Comparison of ENCODE assay signal across 21 cellular contexts in the genomic region with DNA sequence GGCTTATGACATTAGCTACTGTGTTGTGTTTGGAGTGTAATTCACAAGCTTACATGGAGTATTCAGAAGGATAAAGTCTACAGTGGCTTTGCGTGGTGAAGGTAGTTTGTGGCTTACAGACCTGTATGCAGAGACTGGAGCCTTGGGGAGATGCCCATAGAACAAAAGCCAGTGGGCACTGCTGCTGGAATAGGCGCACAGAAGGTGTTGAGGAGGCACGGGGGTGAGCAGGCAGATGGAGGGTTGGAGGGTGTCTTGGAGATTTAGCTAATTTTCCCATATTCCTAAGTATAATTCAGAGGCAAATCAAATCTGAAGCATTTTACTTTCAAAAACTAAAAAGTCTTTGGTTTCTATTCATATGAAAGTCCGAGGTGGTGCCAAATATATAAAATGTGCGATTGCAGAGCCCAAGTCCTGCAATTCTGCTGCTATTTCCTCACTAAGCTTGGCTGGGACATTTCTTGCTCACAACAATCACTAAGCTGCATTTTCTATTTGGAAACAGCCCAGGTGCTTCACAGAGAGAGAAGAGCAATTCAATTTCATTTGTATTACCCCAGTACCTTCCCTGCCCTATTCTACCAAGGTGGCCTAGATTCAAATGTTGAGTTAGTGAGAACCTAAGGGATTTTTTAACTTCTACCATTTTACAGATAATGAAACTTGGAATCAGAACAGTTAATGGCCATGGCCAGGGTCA. TPM values are rescaled to one million over a fixed set of nuclear protein-coding genes. Genes with fewer than 3 reads are reported as not detected.
DNase-seq lines count a peak whose midpoint lies in the region; ATAC-seq and TF ChIP-seq lines count a peak whose summit lies in the region.
"Had no signal": no experiment of that assay in that cellular context is flagged by ENCODE, and none has a peak within 500 bp of the region (broad histone marks: within the 10 kb centered on the region; RNA-seq: fewer than 3 reads in every experiment).

No MANE protein-coding gene starts in this region.

- ATAC-seq in GM19324 (IDR thresholded peaks at IDR 0.05; ENCODE audit: low FRiP score, unreplicated experiment) (no peak), psoas muscle (no peak)
- no peak for ATAC-seq in activated T-cell treated with anti-CD3 and anti-CD28 coated beads, Interleukin-2, amount 50 U/mL, for 72 hours (replicated peaks in 1 of 2)
- ATAC-seq: GM12878, PC-3 had no signal

- H3K27me3 Mint-ChIP-seq in neural crest cell (ENCODE audit: low read depth): no peaks in the 10 kb centered on the region
- H3K27me3 Mint-ChIP-seq in activated T-cell treated with anti-CD3 and anti-CD28 coated beads, Interleukin-2, amount 50 U/mL, for 72 hours (ENCODE audit: low read depth): peaks cover 27% of the 10 kb centered on the region

- intact Hi-C loops in psoas muscle (cut with DNase I): no loop called here

- H3K9me3 ChIP-seq in psoas muscle: no peaks in the 10 kb centered on the region
- no peaks in the 10 kb centered on the region for H3K9me3 ChIP-seq in right atrium auricular region
- H3K9me3 ChIP-seq: SK-N-SH had no signal

- H3K4me3 ChIP-seq in psoas muscle: no peak overlapping the region
- H3K4me3 ChIP-seq in right atrium auricular region: no peak overlapping the region
- H3K4me3 ChIP-seq: BLaER1 treated with 17β-estradiol and CSF1 and Interleukin-3, amounts not matched to agents 10 nM and 100 nM; GM12878 had no signal

- H3K27ac ChIP-seq in psoas muscle (no peak overlapping the region), right atrium auricular region (no peak overlapping the region)
- H3K27ac ChIP-seq: BLaER1 treated with 17β-estradiol and CSF1 and Interleukin-3, amounts not matched to agents 10 nM and 100 nM had no signal

- H3K27ac Mint-ChIP-seq in neural crest cell (ENCODE audit: unreplicated experiment): peak overlapping the region; percentile 14
- H3K27ac Mint-ChIP-seq in activated T-cell treated with anti-CD3 and anti-CD28 coated beads, Interleukin-2, amount 50 U/mL, for 72 hours: no peak overlapping the region
- H3K27ac Mint-ChIP-seq: CD4-positive, alpha-beta T cell had no signal

- no peaks in the 10 kb centered on the region for H3K4me1 Mint-ChIP-seq in neural crest cell
- H3K4me1 Mint-ChIP-seq in activated T-cell treated with anti-CD3 and anti-CD28 coated beads, Interleukin-2, amount 50 U/mL, for 72 hours (ENCODE audit: low read depth): no peaks in the 10 kb centered on the region

- no peaks in the 10 kb centered on the region for H3K9me3 Mint-ChIP-seq in neural crest cell
- H3K9me3 Mint-ChIP-seq in activated T-cell treated with anti-CD3 and anti-CD28 coated beads, Interleukin-2, amount 50 U/mL, for 72 hours: no peaks in the 10 kb centered on the region
- H3K9me3 Mint-ChIP-seq: CD4-positive, alpha-beta T cell had no signal

- no peaks in the 10 kb centered on the region for H3K4me1 ChIP-seq in psoas muscle
- no peaks in the 10 kb centered on the region for H3K4me1 ChIP-seq in right atrium auricular region

- no peak for TF ChIP-seq CTCF in neural crest cell (conservative IDR thresholded peaks at IDR 0.05)
- no peak for TF ChIP-seq CTCF in psoas muscle (IDR thresholded peaks at IDR 0.05)
- TF ChIP-seq CTCF in right atrium auricular region (IDR thresholded peaks at IDR 0.05): no peak

- H3K27me3 ChIP-seq in psoas muscle (ENCODE audit: insufficient read depth in 3 of 3, low read length in 2 of 3) (no peaks in the 10 kb centered on the region), right atrium auricular region (no peaks in the 10 kb centered on the region)
- H3K27me3 ChIP-seq: BLaER1 treated with 17β-estradiol and CSF1 and Interleukin-3, amounts not matched to agents 10 nM and 100 nM had no signal

- 76 to 84% (median 78%) methylated on average over 5 of the region's 5 CpGs for WGBS in psoas muscle, 3 donors

- H3K36me3 ChIP-seq in psoas muscle (ENCODE audit: insufficient read depth in 1 of 2, low read depth in 1 of 2) (no peaks in the 10 kb centered on the region), right atrium auricular region (no peaks in the 10 kb centered on the region)
- H3K36me3 ChIP-seq: BLaER1 treated with 17β-estradiol and CSF1 and Interleukin-3, amounts not matched to agents 10 nM and 100 nM had no signal

- H3K4me3 Mint-ChIP-seq in neural crest cell: no peak overlapping the region
- no peak overlapping the region for H3K4me3 Mint-ChIP-seq in activated T-cell treated with anti-CD3 and anti-CD28 coated beads, Interleukin-2, amount 50 U/mL, for 72 hours
- H3K4me3 Mint-ChIP-seq: CD4-positive, alpha-beta T cell had no signal

- H3K36me3 Mint-ChIP-seq in neural crest cell (ENCODE audit: low read depth): no peaks in the 10 kb centered on the region
- no peaks in the 10 kb centered on the region for H3K36me3 Mint-ChIP-seq in activated T-cell treated with anti-CD3 and anti-CD28 coated beads, Interleukin-2, amount 50 U/mL, for 72 hours (ENCODE audit: insufficient read depth in 2 of 2)

- DNase-seq in Ammon's horn (ENCODE audit: low spot score) (peak; percentile 8), NCI-H1694 treated with DMSO at 0.1 percent for 48 hours (lab: John Stamatoyannopoulos, UW) (peak; percentile 80), cerebellum (ENCODE audit: low spot score) (peak; percentile 73), neural crest cell (ENCODE audit: low read depth, low spot score) (no peak), psoas muscle (no peak), right atrium auricular region (ENCODE audit: low spot score) (no peak)
- DNase-seq in activated T-cell treated with anti-CD3 and anti-CD28 coated beads, Interleukin-2, amount 50 U/mL, for 72 hours: no peak
- DNase-seq: CD4-positive, alpha-beta T cell; DMS53; Karpas-422; NCI-H1092; NCI-H1417 treated with DMSO at 0.1 percent for 48 hours; NCI-H1930; NCI-H2107; NCI-H526; PC-3; SK-N-SH; SW 1271 had no signal

RNA-seq across cellular contexts. Expression of a gene that starts 48.5 kb away (rescaled TPM):
- total RNA-seq in cerebellum (65.9 TPM), neural crest cell (91.4 and 93.2 TPM in 2 replicates), psoas muscle (100 to 1,000 TPM; 111 to 164 (median 140) TPM), right atrium auricular region (100 to 1,000 TPM; 104 to 170 TPM)
- total RNA-seq in activated T-cell treated with anti-CD3 and anti-CD28 coated beads, Interleukin-2, amount 50 U/mL, for 72 hours: 10 to 100 TPM; 62.0 to 72.6 TPM
- 100 to 1,000 TPM; 105 to 124 (median 105) TPM for polyA plus RNA-seq in psoas muscle

Comparison
In these comparisons a context has a peak if more than half of its experiments do, and no peak if none do; other contexts are left out.
1. DNase-seq: peak in Ammon's horn (single experiment), NCI-H1694 treated with DMSO at 0.1 percent for 48 hours (single experiment) and cerebellum (single experiment); none in neural crest cell (single experiment), activated T-cell treated with anti-CD3 and anti-CD28 coated beads, Interleukin-2, amount 50 U/mL, for 72 hours (0 of 2), psoas muscle (0 of 2) and right atrium auricular region (single experiment).